ENCODE assay signal across 10 cellular contexts in the genomic region with DNA sequence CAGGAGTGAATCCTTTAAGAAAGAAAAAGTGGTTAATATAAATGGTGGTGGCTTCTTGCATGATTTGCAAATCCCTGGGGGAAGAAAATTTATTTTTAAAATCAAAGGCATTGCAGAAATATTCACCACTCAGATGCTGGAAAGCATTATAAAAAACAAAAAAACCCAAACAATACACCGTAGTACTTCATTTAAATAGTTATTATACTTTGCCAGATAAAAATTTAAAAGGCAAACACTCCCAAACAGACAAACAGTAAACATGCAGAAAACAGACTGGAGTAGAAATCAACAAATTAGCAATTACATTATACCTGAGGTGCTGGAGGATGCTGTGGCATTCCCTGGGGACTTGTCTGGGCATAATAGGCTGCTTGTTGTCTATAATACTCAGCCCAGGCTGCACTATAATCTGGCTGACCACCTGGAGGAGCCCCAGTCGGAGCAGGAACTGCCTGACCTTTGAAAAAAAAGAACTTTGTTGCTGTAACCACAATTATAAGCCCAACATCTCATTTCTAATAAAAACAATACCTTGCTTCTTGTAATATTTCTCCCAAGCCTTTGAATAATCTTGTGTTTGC. TPM values are rescaled to one million over a fixed set of nuclear protein-coding genes. Genes with fewer than 3 reads are reported as not detected.
DNase-seq lines count a peak whose midpoint lies in the region; ATAC-seq, FAIRE-seq and TF ChIP-seq lines count a peak whose summit lies in the region.
"Had no signal": no experiment of that assay in that cellular context is flagged by ENCODE, and none has a peak within 500 bp of the region (broad histone marks: within the 10 kb centered on the region; RNA-seq: fewer than 3 reads in every experiment).

No MANE protein-coding gene starts in this region.

- H2AFZ ChIP-seq in HepG2 (ENCODE audit: low read length): no peak overlapping the region
- H2AFZ ChIP-seq: parathyroid adenoma had no signal

- no peak for FAIRE-seq in HepG2 (lab: Jason Lieb, UNC)

- H3K4me3 Mint-ChIP-seq in HFFc6 (peak overlapping the region; percentile 47; the same call in 1 of the 2 replicates), CD14-positive monocyte (no peak overlapping the region)
- no peak overlapping the region for H3K4me3 Mint-ChIP-seq in activated naive CD8-positive, alpha-beta T cell treated with anti-CD3 and anti-CD28 coated beads, Interleukin-2, amount 50 U/mL, for 24 hours

- H3K4me2 ChIP-seq in HepG2 (ENCODE audit: low read depth, low read length): no peak overlapping the region

- POLR2A ChIA-PET in HepG2 (lab: Yijun Ruan, JAX): no interaction called here

- DNase-seq in GM03348 (ENCODE audit: low spot score): peak; percentile 20
- peak; percentile 37 for DNase-seq in HFFc6
- DNase-seq in activated naive CD8-positive, alpha-beta T cell treated with anti-CD3 and anti-CD28 coated beads, Interleukin-2, amount 50 U/mL, for 24 hours: no peak
- DNase-seq in HepG2 (ENCODE audit: low spot score): peak; percentile 42
- DNase-seq in GOT3 (lab: John Stamatoyannopoulos, UW): no peak
- no peak for DNase-seq in AML-193 (lab: John Stamatoyannopoulos, UW)
- DNase-seq in CD14-positive monocyte (ENCODE audit: low spot score): no peak
- DNase-seq: activated effector memory CD4-positive, alpha-beta T cell treated with Interleukin-2 at 50 U/mL for 16 hours had no signal

- no peak for ATAC-seq in activated naive CD8-positive, alpha-beta T cell treated with anti-CD3 and anti-CD28 coated beads, Interleukin-2, amount 50 U/mL, for 24 hours
- peak; percentile 92 for ATAC-seq in HepG2
- no peak for ATAC-seq in GM21390 (IDR thresholded peaks at IDR 0.05; ENCODE audit: unreplicated experiment)

- TF ChIP-seq RAD21 in HepG2 (CRISPR knock-in tag; IDR thresholded peaks at IDR 0.05): no peak

- TF ChIP-seq POLR2A in HepG2 (IDR thresholded peaks at IDR 0.05; ENCODE audit: insufficient read depth in 1 of 2, low read depth in 2 of 2, low read length in 2 of 2): no peak

- 73% methylated on average over 2 of the region's 2 CpGs for WGBS in HepG2 (ENCODE audit: low lambda C conversion rate)

- TF ChIP-seq CTCF in HFFc6 (IDR thresholded peaks at IDR 0.05): peak; percentile 49
- TF ChIP-seq CTCF in HepG2 (CRISPR knock-in tag; IDR thresholded peaks at IDR 0.05): 0 out of 2 replicates have a peak, but pooled peaks have one; percentile 16
- TF ChIP-seq CTCF in CD14-positive monocyte (IDR thresholded peaks at IDR 0.05): no peak

- H3K36me3 Mint-ChIP-seq in HFFc6 (ENCODE audit: low read depth): peaks cover 35% of the 10 kb centered on the region
- H3K36me3 Mint-ChIP-seq in activated naive CD8-positive, alpha-beta T cell treated with anti-CD3 and anti-CD28 coated beads, Interleukin-2, amount 50 U/mL, for 24 hours (ENCODE audit: low read depth): peaks cover 69% of the 10 kb centered on the region
- H3K36me3 Mint-ChIP-seq in CD14-positive monocyte: peaks cover 59 to 80% of the 10 kb centered on the region in 2 donors

- H3K27ac Mint-ChIP-seq in HFFc6: peak overlapping the region; percentile 60
- H3K27ac Mint-ChIP-seq in activated naive CD8-positive, alpha-beta T cell treated with anti-CD3 and anti-CD28 coated beads, Interleukin-2, amount 50 U/mL, for 24 hours: peak overlapping the region; percentile 73
- H3K27ac Mint-ChIP-seq in CD14-positive monocyte: peak overlapping the region in 3 of 7 donors; percentile 1 to 37 (median 8)

- in situ Hi-C loops in HepG2 (cut with HindIII; ENCODE audit: extremely low pct_ligation_motif_present, low pct_unique_long_range_greater_than_20kb): no loop called here

- no peaks in the 10 kb centered on the region for H3K27me3 ChIP-seq in HepG2 (ENCODE audit: control insufficient read depth in 1 of 2, insufficient read depth in 2 of 2, low read length in 2 of 2)

- peaks cover 9 to 74% of the 10 kb centered on the region in 2 experiments for H3K36me3 ChIP-seq in HepG2 (replicated peaks in 1 of 2; ENCODE audit: control insufficient read depth in 1 of 2, insufficient read depth in 2 of 2, low read length in 2 of 2)

- H3K4me1 Mint-ChIP-seq in HFFc6 (ENCODE audit: low read depth) (peaks cover 42% of the 10 kb centered on the region), CD14-positive monocyte (peaks cover 14% of the 10 kb centered on the region)
- peaks cover 61% of the 10 kb centered on the region for H3K4me1 Mint-ChIP-seq in activated naive CD8-positive, alpha-beta T cell treated with anti-CD3 and anti-CD28 coated beads, Interleukin-2, amount 50 U/mL, for 24 hours

- no peaks in the 10 kb centered on the region for H3K9me3 ChIP-seq in HepG2 (ENCODE audit: low read length)

- TF ChIP-seq EP300 in HepG2 (IDR thresholded peaks at IDR 0.05; ENCODE audit: low read depth in 2 of 2, low read length in 2 of 2) (no peak), HepG2 (CRISPR knock-in tag; IDR thresholded peaks at IDR 0.05; ENCODE audit: borderline replicate concordance) (no peak)

- intact Hi-C loops in HepG2 (cut with micrococcal nuclease; ENCODE audit: unreplicated experiment): loop anchor here (1.0 kb wide), 1 partner anchor 165 kb away; no protein-coding TSS in a partner anchor
- intact Hi-C loops in CD14-positive monocyte (cut with micrococcal nuclease): no loop called here

- H3K27ac ChIP-seq in HepG2 (ENCODE audit: extremely low read length, insufficient read depth, low read length): no peak overlapping the region
- H3K27ac ChIP-seq: parathyroid adenoma had no signal

- peaks cover 6% of the 10 kb centered on the region for H4K20me1 ChIP-seq in HepG2 (ENCODE audit: insufficient read depth, low read length)

- CTCF ChIA-PET in HepG2 (lab: Yijun Ruan, JAX; ENCODE audit: low intra/inter-chr PET ratio, low total read pairs): interaction anchor here (1.7 kb wide), 1 partner anchor 165 kb away, joined by 13 read pairs; no protein-coding TSS in a partner anchor

- no peak overlapping the region for H3K4me3 ChIP-seq in HepG2 (replicated peaks in 1 of 3; ENCODE audit: insufficient read depth in 1 of 3, low read depth in 2 of 3, low read length in 3 of 3)

- H3K9me3 Mint-ChIP-seq in HFFc6 (no peaks in the 10 kb centered on the region), CD14-positive monocyte (no peaks in the 10 kb centered on the region)
- no peaks in the 10 kb centered on the region for H3K9me3 Mint-ChIP-seq in activated naive CD8-positive, alpha-beta T cell treated with anti-CD3 and anti-CD28 coated beads, Interleukin-2, amount 50 U/mL, for 24 hours

- H3K27me3 Mint-ChIP-seq in HFFc6 (ENCODE audit: insufficient read depth): no peaks in the 10 kb centered on the region; the same call in none of the 2 replicates
- H3K27me3 Mint-ChIP-seq in activated naive CD8-positive, alpha-beta T cell treated with anti-CD3 and anti-CD28 coated beads, Interleukin-2, amount 50 U/mL, for 24 hours: no peaks in the 10 kb centered on the region
- no peaks in the 10 kb centered on the region for H3K27me3 Mint-ChIP-seq in CD14-positive monocyte (ENCODE audit: low read depth in 3 of 3)

- H3K4me1 ChIP-seq in HepG2 (ENCODE audit: insufficient read depth, low read length): no peaks in the 10 kb centered on the region
- H3K4me1 ChIP-seq: parathyroid adenoma had no signal

- H3K9ac ChIP-seq in HepG2 (ENCODE audit: insufficient read depth, low read depth, low read length): no peak overlapping the region
- H3K9ac ChIP-seq: parathyroid adenoma had no signal

- H3K79me2 ChIP-seq in HepG2 (ENCODE audit: insufficient read depth, low read length): no peaks in the 10 kb centered on the region
- H3K79me2 ChIP-seq: parathyroid adenoma had no signal

- no TSS peak for BruUV-seq in HepG2 (replicated peaks; lab: Mats Ljungman, UMichigan)

RNA-seq across cellular contexts. Expression of a gene that starts 29.9 kb away (rescaled TPM):
- 100 to 1,000 TPM in 5 of 6 experiments, 10 to 100 TPM in 1; 94.7 to 125 (median 119) TPM for total RNA-seq in HFFc6 (2021; fragmentation: NEBNext Ultra II Directional; extraction: Animal tissue kit (Norgen Biotek cat#: 25700))
- total RNA-seq in HepG2 (2016; rRNA removed; fragmentation: Illumina TruSeq; extraction: Trizol): 166 and 192 TPM in 2 replicates
- total RNA-seq in HepG2 (2016; cell fraction: cytosol; rRNA removed; fragmentation: Illumina TruSeq; extraction: Trizol; ENCODE audit: low read depth): 14.8 and 18.6 TPM in 2 replicates
- total RNA-seq in HepG2 (2016; cell fraction: insoluble cytoplasmic fraction; rRNA removed; fragmentation: Illumina TruSeq; extraction: Trizol): 164 and 178 TPM in 2 replicates
- 33.3 and 42.9 TPM in 2 replicates for total RNA-seq in HepG2 (2016; cell fraction: membrane; rRNA removed; fragmentation: Illumina TruSeq; extraction: Trizol)
- 243 and 259 TPM in 2 replicates for total RNA-seq in HepG2 (2016; cell fraction: nucleus; rRNA removed; fragmentation: Illumina TruSeq; extraction: Trizol)
- polyA plus RNA-seq in HepG2 (2011; rRNA removed) (97.5 and 98.1 TPM in 2 replicates), CD14-positive monocyte (10 to 100 TPM; 16.5 TPM)
- polyA plus RNA-seq in HepG2 (2011; cell fraction: cytosol; rRNA removed): 50.6 and 52.7 TPM in 2 replicates
- 159 and 189 TPM in 2 replicates for polyA plus RNA-seq in HepG2 (2011; cell fraction: nucleus; rRNA removed)
- polyA plus RNA-seq in HepG2 (2012): 106 and 122 TPM in 2 replicates
- polyA plus RNA-seq in HepG2 (2016; cell fraction: cytosol; fragmentation: Illumina TruSeq; extraction: Trizol; ENCODE audit: low read depth): 6.8 and 8.4 TPM in 2 replicates
- polyA plus RNA-seq in HepG2 (2016; cell fraction: insoluble cytoplasmic fraction; fragmentation: Illumina TruSeq; extraction: Trizol; ENCODE audit: low read depth): 165 and 171 TPM in 2 replicates
- polyA plus RNA-seq in HepG2 (2016; cell fraction: membrane; fragmentation: Illumina TruSeq; extraction: Trizol; ENCODE audit: low read depth): 18.5 and 22.5 TPM in 2 replicates
- polyA plus RNA-seq in HepG2 (2016; cell fraction: nucleus; fragmentation: Illumina TruSeq; extraction: Trizol; ENCODE audit: insufficient read depth, low read depth): 212 and 220 TPM in 2 replicates
- polyA minus RNA-seq in HepG2 (2011; rRNA and poly(A)+ RNA removed; ENCODE audit: low replicate concordance): 143 and 421 TPM in 2 replicates
- 53.6 and 56.2 TPM in 2 replicates for polyA minus RNA-seq in HepG2 (2011; cell fraction: cytosol; rRNA and poly(A)+ RNA removed)
- polyA minus RNA-seq in HepG2 (2011; cell fraction: nucleus; rRNA and poly(A)+ RNA removed): 426 and 458 TPM in 2 replicates

RNA-seq across cellular contexts. Expression of a gene that starts 55.8 kb away (rescaled TPM):
- 100 to 1,000 TPM in 3 of 6 experiments, 10 to 100 TPM in 3; 89.6 to 245 (median 99.0) TPM for total RNA-seq in HFFc6 (2021; fragmentation: NEBNext Ultra II Directional; extraction: Animal tissue kit (Norgen Biotek cat#: 25700))
- total RNA-seq in HepG2 (2016; rRNA removed; fragmentation: Illumina TruSeq; extraction: Trizol): 18.6 and 25.7 TPM in 2 replicates
- total RNA-seq in HepG2 (2016; cell fraction: cytosol; rRNA removed; fragmentation: Illumina TruSeq; extraction: Trizol; ENCODE audit: low read depth): 2.7 and 3.0 TPM in 2 replicates
- 16.9 and 25.9 TPM in 2 replicates for total RNA-seq in HepG2 (2016; cell fraction: insoluble cytoplasmic fraction; rRNA removed; fragmentation: Illumina TruSeq; extraction: Trizol)
- 5.7 and 9.7 TPM in 2 replicates for total RNA-seq in HepG2 (2016; cell fraction: membrane; rRNA removed; fragmentation: Illumina TruSeq; extraction: Trizol)
- 14.1 and 15.4 TPM in 2 replicates for total RNA-seq in HepG2 (2016; cell fraction: nucleus; rRNA removed; fragmentation: Illumina TruSeq; extraction: Trizol)
- polyA plus RNA-seq in HepG2 (2011; rRNA removed) (3.0 and 4.4 TPM in 2 replicates), CD14-positive monocyte (1 to 10 TPM; 2.8 to 4.0 TPM)
- 2.3 and 2.8 TPM in 2 replicates for polyA plus RNA-seq in HepG2 (2011; cell fraction: cytosol; rRNA removed)
- 4.2 and 4.7 TPM in 2 replicates for polyA plus RNA-seq in HepG2 (2011; cell fraction: nucleus; rRNA removed)
- 9.3 and 9.6 TPM in 2 replicates for polyA plus RNA-seq in HepG2 (2012)
- 0.76 and 1.0 TPM in 2 replicates for polyA plus RNA-seq in HepG2 (2016; cell fraction: cytosol; fragmentation: Illumina TruSeq; extraction: Trizol; ENCODE audit: low read depth)
- 17.4 and 17.8 TPM in 2 replicates for polyA plus RNA-seq in HepG2 (2016; cell fraction: insoluble cytoplasmic fraction; fragmentation: Illumina TruSeq; extraction: Trizol; ENCODE audit: low read depth)
- 2.1 and 2.3 TPM in 2 replicates for polyA plus RNA-seq in HepG2 (2016; cell fraction: membrane; fragmentation: Illumina TruSeq; extraction: Trizol; ENCODE audit: low read depth)
- 14.1 and 15.4 TPM in 2 replicates for polyA plus RNA-seq in HepG2 (2016; cell fraction: nucleus; fragmentation: Illumina TruSeq; extraction: Trizol; ENCODE audit: insufficient read depth, low read depth)
- 3.2 and 9.2 TPM in 2 replicates for polyA minus RNA-seq in HepG2 (2011; rRNA and poly(A)+ RNA removed; ENCODE audit: low replicate concordance)
- polyA minus RNA-seq in HepG2 (2011; cell fraction: cytosol; rRNA and poly(A)+ RNA removed): 5.0 and 5.2 TPM in 2 replicates
- polyA minus RNA-seq in HepG2 (2011; cell fraction: nucleus; rRNA and poly(A)+ RNA removed): 15.8 and 16.3 TPM in 2 replicates

Comparison
In these comparisons a context has a peak if more than half of its experiments do, and no peak if none do; other contexts are left out.
1. DNase-seq: peak in GM03348 (single experiment), HFFc6 (single experiment) and HepG2 (single experiment); none in activated naive CD8-positive, alpha-beta T cell treated with anti-CD3 and anti-CD28 coated beads, Interleukin-2, amount 50 U/mL, for 24 hours (single experiment), GOT3 (single experiment), AML-193 (0 of 2) and CD14-positive monocyte (single experiment).